In genomic region chr15:41801850-41802455, GRCh38 we compare ENCODE assay signal across 1 cellular context.
TF ChIP-seq lines count a peak whose summit lies in the region.

No MANE protein-coding gene starts in this region.

TF ChIP-seq in SK-N-SH treated with all-trans-retinoic acid at 6 μM for 48 hours, 23 proteins besides CTCF, POLR2A, EP300 and RAD21 (continued from another document):
- no peak for TF ChIP-seq PATZ1 (CRISPR knock-in tag; IDR thresholded peaks at IDR 0.05; ENCODE audit: borderline replicate concordance)
- no peak for TF ChIP-seq TSHZ2 (CRISPR knock-in tag; IDR thresholded peaks at IDR 0.05)
- TF ChIP-seq ZNF565 (CRISPR knock-in tag; conservative IDR thresholded peaks at IDR 0.05; ENCODE audit: low read depth): no peak
- no peak for TF ChIP-seq BACH2 (CRISPR knock-in tag; IDR thresholded peaks at IDR 0.05; ENCODE audit: borderline replicate concordance)
- no peak for TF ChIP-seq ZFP3 (CRISPR knock-in tag; IDR thresholded peaks at IDR 0.05)
